2 cellular contexts compared by ENCODE assay signal in the genomic region with DNA sequence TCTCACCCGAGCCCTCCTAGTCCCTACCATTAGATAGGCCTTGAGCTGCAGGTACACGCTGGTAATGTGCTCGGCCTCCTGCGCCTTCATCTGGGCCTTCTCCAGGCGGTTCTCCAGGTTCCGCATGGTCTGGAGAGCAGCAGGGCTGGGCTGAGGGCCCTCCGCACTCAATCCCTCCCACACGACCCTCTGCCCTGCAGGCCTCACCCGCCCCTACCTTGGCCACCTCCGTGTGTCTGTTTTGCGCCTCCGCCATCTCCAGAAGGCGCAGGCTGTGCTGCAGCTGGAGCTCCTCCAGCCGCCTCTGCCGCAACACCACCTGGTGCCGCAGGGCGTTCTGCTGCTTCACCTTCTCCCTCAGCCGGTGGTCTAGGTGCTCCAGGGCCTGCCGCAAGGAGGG.
TF ChIP-seq lines count a peak whose summit lies in the region.

No MANE protein-coding gene starts in this region.

TF ChIP-seq in HepG2, 621 proteins besides CTCF, POLR2A, EP300 and RAD21:
- TF ChIP-seq ZBTB38 (CRISPR knock-in tag; IDR thresholded peaks at IDR 0.05) (0 out of 2 replicates have a peak, but pooled peaks have one; percentile 26), SATB2 (CRISPR knock-in tag; IDR thresholded peaks at IDR 0.05) (no peak), KLF13 (CRISPR knock-in tag; IDR thresholded peaks at IDR 0.05) (no peak), ELF4 (CRISPR knock-in tag; IDR thresholded peaks at IDR 0.05; ENCODE audit: borderline replicate concordance) (no peak), ARID2 (CRISPR knock-in tag; IDR thresholded peaks at IDR 0.05; ENCODE audit: borderline replicate concordance) (no peak), NFE2L1 (CRISPR knock-in tag; IDR thresholded peaks at IDR 0.05; ENCODE audit: borderline replicate concordance) (no peak), GABPB1 (CRISPR knock-in tag; IDR thresholded peaks at IDR 0.05) (peak; percentile 25; the same call in 1 of the 2 replicates)
- TF ChIP-seq, protein P1, sequence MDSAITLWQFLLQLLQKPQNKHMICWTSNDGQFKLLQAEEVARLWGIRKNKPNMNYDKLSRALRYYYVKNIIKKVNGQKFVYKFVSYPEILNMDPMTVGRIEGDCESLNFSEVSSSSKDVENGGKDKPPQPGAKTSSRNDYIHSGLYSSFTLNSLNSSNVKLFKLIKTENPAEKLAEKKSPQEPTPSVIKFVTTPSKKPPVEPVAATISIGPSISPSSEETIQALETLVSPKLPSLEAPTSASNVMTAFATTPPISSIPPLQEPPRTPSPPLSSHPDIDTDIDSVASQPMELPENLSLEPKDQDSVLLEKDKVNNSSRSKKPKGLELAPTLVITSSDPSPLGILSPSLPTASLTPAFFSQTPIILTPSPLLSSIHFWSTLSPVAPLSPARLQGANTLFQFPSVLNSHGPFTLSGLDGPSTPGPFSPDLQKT (CRISPR knock-in tag; IDR thresholded peaks at IDR 0.05; ENCODE audit: borderline replicate concordance): no peak
- TF ChIP-seq, protein P2, sequence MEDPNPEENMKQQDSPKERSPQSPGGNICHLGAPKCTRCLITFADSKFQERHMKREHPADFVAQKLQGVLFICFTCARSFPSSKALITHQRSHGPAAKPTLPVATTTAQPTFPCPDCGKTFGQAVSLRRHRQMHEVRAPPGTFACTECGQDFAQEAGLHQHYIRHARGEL (CRISPR knock-in tag; IDR thresholded peaks at IDR 0.05): no peak

TF ChIP-seq in HEK293, 187 proteins besides CTCF, POLR2A, EP300 and RAD21:
- TF ChIP-seq, protein P3, sequence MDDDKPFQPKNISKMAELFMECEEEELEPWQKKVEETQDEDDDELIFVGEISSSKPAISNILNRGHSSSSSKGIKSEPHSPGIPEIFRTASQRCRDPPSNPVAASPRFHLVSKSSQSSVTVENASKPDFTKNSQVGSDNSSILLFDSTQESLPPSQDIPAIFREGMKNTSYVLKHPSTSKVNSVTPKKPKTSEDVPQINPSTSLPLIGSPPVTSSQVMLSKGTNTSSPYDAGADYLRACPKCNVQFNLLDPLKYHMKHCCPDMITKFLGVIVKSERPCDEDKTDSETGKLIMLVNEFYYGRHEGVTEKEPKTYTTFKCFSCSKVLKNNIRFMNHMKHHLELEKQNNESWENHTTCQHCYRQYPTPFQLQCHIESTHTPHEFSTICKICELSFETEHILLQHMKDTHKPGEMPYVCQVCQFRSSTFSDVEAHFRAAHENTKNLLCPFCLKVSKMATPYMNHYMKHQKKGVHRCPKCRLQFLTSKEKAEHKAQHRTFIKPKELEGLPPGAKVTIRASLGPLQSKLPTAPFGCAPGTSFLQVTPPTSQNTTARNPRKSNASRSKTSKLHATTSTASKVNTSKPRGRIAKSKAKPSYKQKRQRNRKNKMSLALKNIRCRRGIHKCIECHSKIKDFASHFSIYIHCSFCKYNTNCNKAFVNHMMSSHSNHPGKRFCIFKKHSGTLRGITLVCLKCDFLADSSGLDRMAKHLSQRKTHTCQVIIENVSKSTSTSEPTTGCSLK (tag by site-specific recombination; IDR thresholded peaks at IDR 0.05): no peak
- TF ChIP-seq GLI2 (tag by site-specific recombination; IDR thresholded peaks at IDR 0.05; ENCODE audit: borderline replicate concordance, low read depth) (no peak), ZNF529 (tag by site-specific recombination; IDR thresholded peaks at IDR 0.05; ENCODE audit: insufficient replicate concordance) (no peak), ZNF433 (tag by site-specific recombination; IDR thresholded peaks at IDR 0.05; ENCODE audit: low read depth) (no peak), ZFHX2 (tag by site-specific recombination; conservative IDR thresholded peaks at IDR 0.05) (0 out of 2 replicates have a peak, but pooled peaks have one; percentile 8)
- TF ChIP-seq, protein P4, sequence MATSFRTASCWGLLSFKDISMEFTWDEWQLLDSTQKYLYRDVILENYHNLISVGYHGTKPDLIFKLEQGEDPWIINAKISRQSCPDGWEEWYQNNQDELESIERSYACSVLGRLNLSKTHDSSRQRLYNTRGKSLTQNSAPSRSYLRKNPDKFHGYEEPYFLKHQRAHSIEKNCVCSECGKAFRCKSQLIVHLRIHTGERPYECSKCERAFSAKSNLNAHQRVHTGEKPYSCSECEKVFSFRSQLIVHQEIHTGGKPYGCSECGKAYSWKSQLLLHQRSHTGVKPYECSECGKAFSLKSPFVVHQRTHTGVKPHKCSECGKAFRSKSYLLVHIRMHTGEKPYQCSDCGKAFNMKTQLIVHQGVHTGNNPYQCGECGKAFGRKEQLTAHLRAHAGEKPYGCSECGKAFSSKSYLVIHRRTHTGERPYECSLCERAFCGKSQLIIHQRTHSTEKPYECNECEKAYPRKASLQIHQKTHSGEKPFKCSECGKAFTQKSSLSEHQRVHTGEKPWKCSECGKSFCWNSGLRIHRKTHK (tag by site-specific recombination; IDR thresholded peaks at IDR 0.05): no peak
